28 cellular contexts compared by ENCODE assay signal in the genomic region with DNA sequence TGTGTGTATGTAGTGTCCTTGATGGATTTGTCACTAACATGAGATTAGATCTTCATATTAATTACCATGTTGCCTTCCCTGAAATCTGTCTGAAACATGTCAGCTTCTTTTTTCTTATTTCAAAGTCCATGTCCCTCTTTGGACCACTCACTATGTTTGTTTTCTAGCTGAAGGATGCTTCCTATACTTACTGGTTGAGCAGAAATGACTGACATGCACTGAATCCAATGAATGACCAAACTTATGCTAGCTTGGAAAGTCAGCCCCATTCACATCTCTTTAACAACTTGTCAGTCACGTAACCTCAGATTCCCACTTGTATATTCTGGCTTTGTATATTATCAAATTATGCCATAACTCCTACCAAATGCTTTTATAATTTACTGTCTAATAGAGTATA.
"Had no signal": no experiment of that assay in that cellular context is flagged by ENCODE, and none has a peak within 500 bp of the region (broad histone marks: within the 10 kb centered on the region; RNA-seq: fewer than 3 reads in every experiment).

No MANE protein-coding gene starts in this region.

- H3K9me3 Mint-ChIP-seq: dendritic cell treated with granulocyte-macrophage colony-stimulating factor and Interleukin-4, amounts not matched to agents 40 ng/mL and 50 ng/mL, for 4 days; effector memory CD8-positive, alpha-beta T cell; endodermal cell had no signal

- H3K4me1 ChIP-seq: colonic mucosa, foreskin keratinocyte, gastrocnemius medialis had no signal

- H3K4me1 Mint-ChIP-seq: endodermal cell had no signal

- H3K27ac ChIP-seq: colonic mucosa, coronary artery, dorsolateral prefrontal cortex, epithelial cell of prostate, esophagus squamous epithelium, foreskin keratinocyte, gastrocnemius medialis, gastroesophageal sphincter, heart left ventricle had no signal

- DNase-seq: colonic mucosa; cortex of kidney; dermis blood vessel endothelial cell; dorsolateral prefrontal cortex; effector CD4-positive, alpha-beta T cell; effector CD8-positive, alpha-beta T cell; effector memory CD4-positive, alpha-beta T cell; effector memory CD8-positive, alpha-beta T cell; endodermal cell; esophagus squamous epithelium; foreskin fibroblast; foreskin keratinocyte; foreskin melanocyte; gastrocnemius medialis; glutamatergic neuron; head of caudate nucleus; heart left ventricle; heart right ventricle had no signal

- H3K27ac Mint-ChIP-seq: dendritic cell treated with granulocyte-macrophage colony-stimulating factor and Interleukin-4, amounts not matched to agents 40 ng/mL and 50 ng/mL, for 4 days; effector memory CD8-positive, alpha-beta T cell; endodermal cell had no signal

- H3K4me3 ChIP-seq: colonic mucosa, coronary artery, dorsolateral prefrontal cortex, esophagus muscularis mucosa, esophagus squamous epithelium, gastrocnemius medialis, gastroesophageal sphincter, heart left ventricle, heart right ventricle had no signal

- FAIRE-seq: colon, endometrium, endothelial cell of umbilical vein, frontal cortex had no signal

- H3K9me3 ChIP-seq: colonic mucosa, esophagus muscularis mucosa, gastrocnemius medialis, gastroesophageal sphincter had no signal

- H3K4me3 Mint-ChIP-seq: dendritic cell treated with granulocyte-macrophage colony-stimulating factor and Interleukin-4, amounts not matched to agents 40 ng/mL and 50 ng/mL, for 4 days; effector memory CD8-positive, alpha-beta T cell; endodermal cell had no signal

- H3K27me3 ChIP-seq: colonic mucosa, dorsolateral prefrontal cortex, esophagus muscularis mucosa, esophagus squamous epithelium, foreskin keratinocyte, gastrocnemius medialis, gastroesophageal sphincter, heart left ventricle, heart right ventricle had no signal

- H3K36me3 ChIP-seq: colonic mucosa, esophagus muscularis mucosa, esophagus squamous epithelium, gastrocnemius medialis, gastroesophageal sphincter, heart left ventricle, heart right ventricle had no signal

- ATAC-seq: effector memory CD8-positive, alpha-beta T cell; esophagus mucosa; foreskin keratinocyte; gastrocnemius medialis; gastroesophageal sphincter; heart left ventricle; heart right ventricle had no signal
